ENCODE assay signal across 1 cellular context in the genomic region with DNA sequence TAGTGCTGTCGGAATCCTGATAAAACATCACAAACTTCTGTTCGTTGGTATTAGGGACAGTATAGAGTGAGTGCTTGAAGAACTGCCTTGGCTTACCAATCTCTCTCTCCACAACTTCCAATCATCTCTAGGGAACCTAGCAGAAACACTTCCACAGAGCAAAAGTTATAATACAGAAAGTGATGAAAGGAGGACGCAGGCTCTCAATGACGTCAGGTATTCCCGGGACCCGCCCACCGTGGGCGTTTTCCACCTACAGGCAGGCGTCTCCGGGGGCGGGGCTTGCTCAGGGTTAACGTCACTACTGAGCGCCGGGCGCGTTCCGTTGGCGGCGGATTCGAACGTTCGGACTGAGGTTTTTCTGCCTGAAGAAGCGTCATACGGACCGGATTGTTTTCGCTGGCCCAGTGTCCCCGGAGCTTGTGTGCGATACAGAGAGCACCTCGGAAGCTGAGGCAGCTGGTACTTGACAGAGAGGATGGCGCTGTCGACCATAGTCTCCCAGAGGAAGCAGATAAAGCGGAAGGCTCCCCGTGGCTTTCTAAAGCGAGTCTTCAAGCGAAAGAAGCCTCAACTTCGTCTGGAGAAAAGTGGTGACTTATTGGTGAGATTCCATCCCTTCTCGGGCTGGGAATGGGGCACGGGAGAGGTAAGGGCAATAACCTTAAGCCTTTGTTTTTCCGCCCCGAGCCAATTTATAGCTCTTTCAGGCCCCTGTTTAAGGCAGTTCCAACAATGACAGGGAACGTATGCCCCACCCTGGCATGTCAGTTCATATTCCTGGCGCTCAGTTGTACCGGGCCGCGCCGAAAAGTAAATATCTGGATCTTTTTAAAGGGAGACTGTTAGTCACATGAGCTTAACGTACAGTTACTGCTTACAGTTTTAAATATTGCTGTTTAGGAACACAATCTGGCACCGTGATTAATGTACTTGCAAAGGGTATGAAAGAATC.
TF ChIP-seq lines count a peak whose summit lies in the region.

TSS of gene CENPW (plus strand) at position 320 of the 955 bp plus-strand sequence. CDS start at position 479, 159 bp downstream.

TF ChIP-seq in HepG2, 621 proteins besides CTCF, POLR2A, EP300 and RAD21 (continued from another document and continues in another):
- TF ChIP-seq HMGXB3 (CRISPR knock-in tag; IDR thresholded peaks at IDR 0.05; ENCODE audit: borderline replicate concordance) = no peak
- no peak for TF ChIP-seq ZBTB37 (CRISPR knock-in tag; IDR thresholded peaks at IDR 0.05)
- no peak for TF ChIP-seq ZNF251 (CRISPR knock-in tag; IDR thresholded peaks at IDR 0.05)
- peak; percentile 68; the same call in 1 of the 2 replicates for TF ChIP-seq ZNF44 (CRISPR knock-in tag; IDR thresholded peaks at IDR 0.05)
- TF ChIP-seq, protein P1, sequence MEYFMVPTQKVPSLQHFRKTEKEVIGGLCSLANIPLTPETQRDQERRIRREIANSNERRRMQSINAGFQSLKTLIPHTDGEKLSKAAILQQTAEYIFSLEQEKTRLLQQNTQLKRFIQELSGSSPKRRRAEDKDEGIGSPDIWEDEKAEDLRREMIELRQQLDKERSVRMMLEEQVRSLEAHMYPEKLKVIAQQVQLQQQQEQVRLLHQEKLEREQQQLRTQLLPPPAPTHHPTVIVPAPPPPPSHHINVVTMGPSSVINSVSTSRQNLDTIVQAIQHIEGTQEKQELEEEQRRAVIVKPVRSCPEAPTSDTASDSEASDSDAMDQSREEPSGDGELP (IDR thresholded peaks at IDR 0.05; ENCODE audit: borderline replicate concordance, low read depth) = peak; percentile 55; the same call in 1 of the 2 replicates
- no peak; the same call in 1 of the 2 replicates for TF ChIP-seq RNF2 (conservative IDR thresholded peaks at IDR 0.05; ENCODE audit: low read depth)
- no peak for TF ChIP-seq ETV6 (CRISPR knock-in tag; conservative IDR thresholded peaks at IDR 0.05)
- TF ChIP-seq KLF11 (CRISPR knock-in tag; IDR thresholded peaks at IDR 0.05) = peak; percentile 53; the same call in 1 of the 2 replicates
- TF ChIP-seq LBX2 (CRISPR knock-in tag; IDR thresholded peaks at IDR 0.05; ENCODE audit: borderline replicate concordance) = no peak
- no peak for TF ChIP-seq ZNF879 (CRISPR knock-in tag; IDR thresholded peaks at IDR 0.05)
- no peak for TF ChIP-seq NFE2L2 (IDR thresholded peaks at IDR 0.05; ENCODE audit: low read length)
- TF ChIP-seq ZNF460 (CRISPR knock-in tag; IDR thresholded peaks at IDR 0.05; ENCODE audit: borderline replicate concordance) = no peak
- TF ChIP-seq ZNF484 (CRISPR knock-in tag; IDR thresholded peaks at IDR 0.05; ENCODE audit: borderline replicate concordance, low read depth) = no peak
- no peak for TF ChIP-seq SSRP1 (CRISPR knock-in tag; IDR thresholded peaks at IDR 0.05)
- no peak; the same call in 1 of the 2 replicates for TF ChIP-seq JUND (CRISPR knock-in tag; IDR thresholded peaks at IDR 0.05)
- TF ChIP-seq, protein P2, sequence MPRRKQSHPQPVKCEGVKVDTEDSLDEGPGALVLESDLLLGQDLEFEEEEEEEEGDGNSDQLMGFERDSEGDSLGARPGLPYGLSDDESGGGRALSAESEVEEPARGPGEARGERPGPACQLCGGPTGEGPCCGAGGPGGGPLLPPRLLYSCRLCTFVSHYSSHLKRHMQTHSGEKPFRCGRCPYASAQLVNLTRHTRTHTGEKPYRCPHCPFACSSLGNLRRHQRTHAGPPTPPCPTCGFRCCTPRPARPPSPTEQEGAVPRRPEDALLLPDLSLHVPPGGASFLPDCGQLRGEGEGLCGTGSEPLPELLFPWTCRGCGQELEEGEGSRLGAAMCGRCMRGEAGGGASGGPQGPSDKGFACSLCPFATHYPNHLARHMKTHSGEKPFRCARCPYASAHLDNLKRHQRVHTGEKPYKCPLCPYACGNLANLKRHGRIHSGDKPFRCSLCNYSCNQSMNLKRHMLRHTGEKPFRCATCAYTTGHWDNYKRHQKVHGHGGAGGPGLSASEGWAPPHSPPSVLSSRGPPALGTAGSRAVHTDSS (CRISPR knock-in tag; conservative IDR thresholded peaks at IDR 0.05) = no peak
- TF ChIP-seq MZF1 (CRISPR knock-in tag; IDR thresholded peaks at IDR 0.05; ENCODE audit: borderline replicate concordance) = no peak
- peak; percentile 87 for TF ChIP-seq GMEB1 (CRISPR knock-in tag; IDR thresholded peaks at IDR 0.05; ENCODE audit: borderline replicate concordance)
- TF ChIP-seq ZBTB21 (CRISPR knock-in tag; IDR thresholded peaks at IDR 0.05) = peak; percentile 89
- peak; percentile 99 for TF ChIP-seq ZMYM4 (CRISPR knock-in tag; IDR thresholded peaks at IDR 0.05)
- TF ChIP-seq, protein P3, sequence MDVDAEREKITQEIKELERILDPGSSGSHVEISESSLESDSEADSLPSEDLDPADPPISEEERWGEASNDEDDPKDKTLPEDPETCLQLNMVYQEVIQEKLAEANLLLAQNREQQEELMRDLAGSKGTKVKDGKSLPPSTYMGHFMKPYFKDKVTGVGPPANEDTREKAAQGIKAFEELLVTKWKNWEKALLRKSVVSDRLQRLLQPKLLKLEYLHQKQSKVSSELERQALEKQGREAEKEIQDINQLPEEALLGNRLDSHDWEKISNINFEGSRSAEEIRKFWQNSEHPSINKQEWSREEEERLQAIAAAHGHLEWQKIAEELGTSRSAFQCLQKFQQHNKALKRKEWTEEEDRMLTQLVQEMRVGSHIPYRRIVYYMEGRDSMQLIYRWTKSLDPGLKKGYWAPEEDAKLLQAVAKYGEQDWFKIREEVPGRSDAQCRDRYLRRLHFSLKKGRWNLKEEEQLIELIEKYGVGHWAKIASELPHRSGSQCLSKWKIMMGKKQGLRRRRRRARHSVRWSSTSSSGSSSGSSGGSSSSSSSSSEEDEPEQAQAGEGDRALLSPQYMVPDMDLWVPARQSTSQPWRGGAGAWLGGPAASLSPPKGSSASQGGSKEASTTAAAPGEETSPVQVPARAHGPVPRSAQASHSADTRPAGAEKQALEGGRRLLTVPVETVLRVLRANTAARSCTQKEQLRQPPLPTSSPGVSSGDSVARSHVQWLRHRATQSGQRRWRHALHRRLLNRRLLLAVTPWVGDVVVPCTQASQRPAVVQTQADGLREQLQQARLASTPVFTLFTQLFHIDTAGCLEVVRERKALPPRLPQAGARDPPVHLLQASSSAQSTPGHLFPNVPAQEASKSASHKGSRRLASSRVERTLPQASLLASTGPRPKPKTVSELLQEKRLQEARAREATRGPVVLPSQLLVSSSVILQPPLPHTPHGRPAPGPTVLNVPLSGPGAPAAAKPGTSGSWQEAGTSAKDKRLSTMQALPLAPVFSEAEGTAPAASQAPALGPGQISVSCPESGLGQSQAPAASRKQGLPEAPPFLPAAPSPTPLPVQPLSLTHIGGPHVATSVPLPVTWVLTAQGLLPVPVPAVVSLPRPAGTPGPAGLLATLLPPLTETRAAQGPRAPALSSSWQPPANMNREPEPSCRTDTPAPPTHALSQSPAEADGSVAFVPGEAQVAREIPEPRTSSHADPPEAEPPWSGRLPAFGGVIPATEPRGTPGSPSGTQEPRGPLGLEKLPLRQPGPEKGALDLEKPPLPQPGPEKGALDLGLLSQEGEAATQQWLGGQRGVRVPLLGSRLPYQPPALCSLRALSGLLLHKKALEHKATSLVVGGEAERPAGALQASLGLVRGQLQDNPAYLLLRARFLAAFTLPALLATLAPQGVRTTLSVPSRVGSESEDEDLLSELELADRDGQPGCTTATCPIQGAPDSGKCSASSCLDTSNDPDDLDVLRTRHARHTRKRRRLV (CRISPR knock-in tag; IDR thresholded peaks at IDR 0.05) = 0 out of 2 replicates have a peak, but pooled peaks have one; percentile 32
- TF ChIP-seq FOSL2 (CRISPR knock-in tag; IDR thresholded peaks at IDR 0.05) = peak; percentile 56; the same call in 1 of the 2 replicates
- TF ChIP-seq MXD4 (CRISPR knock-in tag; IDR thresholded peaks at IDR 0.05) = peak; percentile 95
- TF ChIP-seq, protein P4, sequence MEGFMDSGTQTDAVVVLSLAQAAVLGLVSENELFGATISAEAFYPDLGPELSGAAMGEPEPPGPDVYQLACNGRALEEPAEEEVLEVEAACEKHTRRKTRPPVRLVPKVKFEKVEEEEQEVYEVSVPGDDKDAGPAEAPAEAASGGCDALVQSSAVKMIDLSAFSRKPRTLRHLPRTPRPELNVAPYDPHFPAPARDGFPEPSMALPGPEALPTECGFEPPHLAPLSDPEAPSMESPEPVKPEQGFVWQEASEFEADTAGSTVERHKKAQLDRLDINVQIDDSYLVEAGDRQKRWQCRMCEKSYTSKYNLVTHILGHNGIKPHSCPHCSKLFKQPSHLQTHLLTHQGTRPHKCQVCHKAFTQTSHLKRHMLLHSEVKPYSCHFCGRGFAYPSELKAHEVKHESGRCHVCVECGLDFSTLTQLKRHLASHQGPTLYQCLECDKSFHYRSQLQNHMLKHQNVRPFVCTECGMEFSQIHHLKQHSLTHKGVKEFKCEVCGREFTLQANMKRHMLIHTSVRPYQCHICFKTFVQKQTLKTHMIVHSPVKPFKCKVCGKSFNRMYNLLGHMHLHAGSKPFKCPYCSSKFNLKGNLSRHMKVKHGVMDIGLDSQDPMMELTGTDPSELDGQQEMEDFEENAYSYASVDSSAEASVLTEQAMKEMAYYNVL (CRISPR knock-in tag; IDR thresholded peaks at IDR 0.05; ENCODE audit: borderline replicate concordance) = peak; percentile 78; the same call in 1 of the 2 replicates
- TF ChIP-seq ZNF841 (CRISPR knock-in tag; IDR thresholded peaks at IDR 0.05; ENCODE audit: borderline replicate concordance) = no peak
- TF ChIP-seq YEATS2 (CRISPR knock-in tag; IDR thresholded peaks at IDR 0.05; ENCODE audit: borderline replicate concordance) = peak; percentile 92
- TF ChIP-seq ZNF569 (CRISPR knock-in tag; IDR thresholded peaks at IDR 0.05; ENCODE audit: borderline replicate concordance) = no peak
- TF ChIP-seq PCBP1 (IDR thresholded peaks at IDR 0.05; ENCODE audit: borderline replicate concordance, low read depth, low read length) = no peak
- no peak for TF ChIP-seq ZNF549 (CRISPR knock-in tag; IDR thresholded peaks at IDR 0.05)
- no peak for TF ChIP-seq NR3C1 (CRISPR knock-in tag; IDR thresholded peaks at IDR 0.05)
- no peak for TF ChIP-seq ZNF720 (CRISPR knock-in tag; IDR thresholded peaks at IDR 0.05)
- no peak for TF ChIP-seq NCOA5 (CRISPR knock-in tag; IDR thresholded peaks at IDR 0.05)
- TF ChIP-seq TERF1 (CRISPR knock-in tag; IDR thresholded peaks at IDR 0.05) = no peak
